In the genomic region with DNA sequence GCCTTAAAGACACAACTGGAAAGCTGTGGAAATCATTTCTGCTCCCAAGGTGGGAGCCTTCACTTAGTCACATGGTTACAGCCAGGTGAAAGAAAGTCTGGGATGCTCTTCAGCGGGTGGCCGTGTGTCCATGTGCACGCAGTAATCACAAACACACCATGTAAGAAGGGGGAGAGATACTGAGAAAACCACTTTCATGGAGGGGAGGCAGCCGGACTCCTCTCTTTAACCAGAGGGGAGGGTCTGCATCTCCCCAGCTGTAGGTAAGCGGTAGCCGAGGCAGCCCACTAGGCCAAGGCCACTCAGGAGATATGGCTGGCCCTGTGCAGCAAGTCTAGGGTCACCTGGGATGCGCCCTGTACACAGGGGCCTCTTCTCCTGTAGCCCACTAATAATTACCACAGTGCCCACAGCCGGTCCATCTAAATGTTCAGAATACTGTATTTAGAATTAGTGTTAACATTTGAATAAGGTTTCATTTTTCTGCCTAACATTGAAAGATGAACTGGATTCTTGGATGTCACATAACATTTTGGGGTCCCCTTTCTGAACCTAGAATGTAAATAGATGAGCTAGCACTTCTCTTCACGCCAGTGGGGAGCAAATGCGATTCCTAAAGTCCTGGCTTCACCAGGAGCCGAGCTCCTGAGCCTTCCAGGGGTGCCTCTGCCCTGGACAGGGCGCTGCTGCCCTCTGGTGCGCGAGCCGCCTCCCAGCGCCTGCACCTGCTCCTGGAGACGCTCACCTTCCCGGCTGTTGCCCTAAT, we compare ENCODE assay signal across 8 cellular contexts. TPM values are rescaled to one million over a fixed set of nuclear protein-coding genes. Genes with fewer than 3 reads are reported as not detected.
A peak's percentile ranks its signal among the peaks of the same experiment; 100 is the strongest.
DNase-seq lines count a peak whose midpoint lies in the region; ATAC-seq and TF ChIP-seq lines count a peak whose summit lies in the region.

No MANE protein-coding gene starts in this region.

- H3K9me3 Mint-ChIP-seq in Calu3 (ENCODE audit: low read depth, unreplicated experiment) (peaks cover 3% of the 10 kb centered on the region), IgD-negative memory B cell (no peaks in the 10 kb centered on the region), MCF 10A (ENCODE audit: unreplicated experiment) (no peaks in the 10 kb centered on the region)
- no peaks in the 10 kb centered on the region for H3K9me3 Mint-ChIP-seq in stimulated activated memory B cell treated with anti-CD40 and anti-IgM and Interleukin-4, amounts not matched to agents 10 μg/mL and 1 μg/mL and 100 μg/mL, for 72 hours

- no peak overlapping the region for H3K4me3 ChIP-seq in right lobe of liver

- WGBS in right lobe of liver (ENCODE audit: insufficient coverage, low coverage, low lambda C conversion rate, missing lambda C conversion rate): 10% methylated on average over 11 of the region's 18 CpGs

- BruUV-seq in Calu3 (replicated peaks; lab: Mats Ljungman, UMichigan) (no TSS peak), MCF 10A (replicated peaks; lab: Mats Ljungman, UMichigan) (no TSS peak)

- H3K4me3 Mint-ChIP-seq in Calu3 (ENCODE audit: low read depth, unreplicated experiment): no peak overlapping the region
- peak overlapping the region in 2 of 4 donors; percentile 58 to 71 for H3K4me3 Mint-ChIP-seq in IgD-negative memory B cell
- no peak overlapping the region for H3K4me3 Mint-ChIP-seq in MCF 10A (ENCODE audit: unreplicated experiment)
- no peak overlapping the region for H3K4me3 Mint-ChIP-seq in stimulated activated memory B cell treated with anti-CD40 and anti-IgM and Interleukin-4, amounts not matched to agents 10 μg/mL and 1 μg/mL and 100 μg/mL, for 72 hours

- H3K27me3 ChIP-seq in right lobe of liver: no peaks in the 10 kb centered on the region

- H3K27ac Mint-ChIP-seq in Calu3 (ENCODE audit: unreplicated experiment): no peak overlapping the region
- peak overlapping the region; percentile 46 to 93 (median 89) for H3K27ac Mint-ChIP-seq in IgD-negative memory B cell
- H3K27ac Mint-ChIP-seq in MCF 10A (ENCODE audit: low read depth, unreplicated experiment): no peak overlapping the region
- H3K27ac Mint-ChIP-seq in stimulated activated memory B cell treated with anti-CD40 and anti-IgM and Interleukin-4, amounts not matched to agents 10 μg/mL and 1 μg/mL and 100 μg/mL, for 72 hours: peak overlapping the region; percentile 83

- H3K27me3 Mint-ChIP-seq in Calu3 (ENCODE audit: unreplicated experiment): peaks cover 61% of the 10 kb centered on the region
- no peaks in the 10 kb centered on the region for H3K27me3 Mint-ChIP-seq in IgD-negative memory B cell
- H3K27me3 Mint-ChIP-seq in MCF 10A (ENCODE audit: insufficient read depth, unreplicated experiment): peaks cover 66% of the 10 kb centered on the region
- H3K27me3 Mint-ChIP-seq in stimulated activated memory B cell treated with anti-CD40 and anti-IgM and Interleukin-4, amounts not matched to agents 10 μg/mL and 1 μg/mL and 100 μg/mL, for 72 hours: no peaks in the 10 kb centered on the region

- ATAC-seq in GM19463 (IDR thresholded peaks at IDR 0.05; ENCODE audit: unreplicated experiment): peak; percentile 70
- ATAC-seq in right lobe of liver: peak; percentile 96 to 99 (median 98)
- ATAC-seq in stimulated activated memory B cell treated with anti-CD40 and anti-IgM and Interleukin-4, amounts not matched to agents 10 μg/mL and 1 μg/mL and 100 μg/mL, for 72 hours: peak; percentile 80

- TF ChIP-seq CTCF in Calu3 (IDR thresholded peaks at IDR 0.05; ENCODE audit: unreplicated experiment): peak; percentile 51
- peak; percentile 67 for TF ChIP-seq CTCF in MCF 10A (IDR thresholded peaks at IDR 0.05; ENCODE audit: unreplicated experiment)
- TF ChIP-seq CTCF in right lobe of liver (IDR thresholded peaks at IDR 0.05): peak; percentile 77 to 94 (median 90)

- intact Hi-C loops in Calu3 (cut with micrococcal nuclease; ENCODE audit: unreplicated experiment): loop anchor here (1.0 to 5.0 kb wide), 2 partner anchors 145 to 356 kb away; a partner anchor contains a TSS
- intact Hi-C loops in MCF 10A (cut with micrococcal nuclease): loop anchor here (1.0 kb wide), 2 partner anchors 145 to 356 kb away; no protein-coding TSS in a partner anchor
- intact Hi-C loops in right lobe of liver (cut with DNase I): loop anchor here (10.0 kb wide), 2 partner anchors 357 to 367 kb away; no protein-coding TSS in a partner anchor

- DNase-seq in Calu3 (peak; percentile 76), T-helper 1 cell (peak in 4 of 5 donors; percentile 12 to 53 (median 46)), MCF 10A (ENCODE audit: unreplicated experiment) (peak; percentile 49), right lobe of liver (peak; percentile 71 to 79 (median 75)), GF-D8 (lab: John Stamatoyannopoulos, UW) (no peak)

- POLR2A ChIA-PET in MCF 10A (lab: Yijun Ruan, JAX): no interaction called here

- H3K36me3 Mint-ChIP-seq in Calu3 (ENCODE audit: insufficient read depth, unreplicated experiment) (no peaks in the 10 kb centered on the region), IgD-negative memory B cell (no peaks in the 10 kb centered on the region), MCF 10A (ENCODE audit: insufficient read depth, unreplicated experiment) (no peaks in the 10 kb centered on the region)
- peaks cover 12% of the 10 kb centered on the region for H3K36me3 Mint-ChIP-seq in stimulated activated memory B cell treated with anti-CD40 and anti-IgM and Interleukin-4, amounts not matched to agents 10 μg/mL and 1 μg/mL and 100 μg/mL, for 72 hours

- H3K9me3 ChIP-seq in right lobe of liver: no peaks in the 10 kb centered on the region

- H3K4me1 Mint-ChIP-seq in Calu3 (ENCODE audit: low read depth, unreplicated experiment): peaks cover 8% of the 10 kb centered on the region
- H3K4me1 Mint-ChIP-seq in IgD-negative memory B cell: peaks cover 22 to 35% (median 28%) of the 10 kb centered on the region in 3 donors
- H3K4me1 Mint-ChIP-seq in MCF 10A (ENCODE audit: insufficient read depth, unreplicated experiment): no peaks in the 10 kb centered on the region
- peaks cover 45% of the 10 kb centered on the region for H3K4me1 Mint-ChIP-seq in stimulated activated memory B cell treated with anti-CD40 and anti-IgM and Interleukin-4, amounts not matched to agents 10 μg/mL and 1 μg/mL and 100 μg/mL, for 72 hours

- TF ChIP-seq POLR2A in right lobe of liver (IDR thresholded peaks at IDR 0.05): no peak

- no peaks in the 10 kb centered on the region for H3K36me3 ChIP-seq in right lobe of liver

- CTCF ChIA-PET in Calu3 (lab: Charles Lee) (interaction anchor here (0.5 to 1.6 kb wide), 8 partner anchors 13 to 550 kb away, joined by 3 to 12 read pairs (median 6); a partner anchor contains a TSS), MCF 10A (lab: Yijun Ruan, JAX) (interaction anchor here (0.6 to 2.5 kb wide), 15 partner anchors 10 to 1264 kb away, joined by 3 to 19 read pairs (median 3); no protein-coding TSS in a partner anchor)

- H3K4me1 ChIP-seq in right lobe of liver: peaks cover 0 to 4% (median 0%) of the 10 kb centered on the region in 4 donors

- no peak overlapping the region for H3K27ac ChIP-seq in right lobe of liver

RNA-seq across cellular contexts. Expression of a gene that starts 15.9 kb away (rescaled TPM):
- total RNA-seq in Calu3 (2022): not detected in 2 replicates
- not detected for polyA plus RNA-seq in IgD-negative memory B cell
- total RNA-seq in MCF 10A (2022): not detected in 2 replicates
- total RNA-seq in right lobe of liver: not detected

RNA-seq across cellular contexts. Expression of a gene that starts 19.0 kb away (rescaled TPM):
- total RNA-seq in Calu3 (2022): not detected in 2 replicates
- 79.3 TPM for polyA plus RNA-seq in IgD-negative memory B cell
- not detected in 2 replicates for total RNA-seq in MCF 10A (2022)
- under 1 TPM in 3 of 6 experiments, not detected in 3; 0.06 to 0.58 (median 0.12) TPM for total RNA-seq in right lobe of liver

Comparison
In these comparisons a context has a peak if more than half of its experiments do, and no peak if none do; other contexts are left out.
1. H3K27ac Mint-ChIP-seq: peak in IgD-negative memory B cell (3 of 3) and stimulated activated memory B cell treated with anti-CD40 and anti-IgM and Interleukin-4, amounts not matched to agents 10 μg/mL and 1 μg/mL and 100 μg/mL, for 72 hours (single experiment); none in Calu3 (single experiment) and MCF 10A (single experiment).
2. Peak in every context shown above with its lines, with median percentiles within 50 percentile points of each other: CTCF ChIP-seq and ATAC-seq.